1 cellular context compared by ENCODE assay signal in the genomic region with DNA sequence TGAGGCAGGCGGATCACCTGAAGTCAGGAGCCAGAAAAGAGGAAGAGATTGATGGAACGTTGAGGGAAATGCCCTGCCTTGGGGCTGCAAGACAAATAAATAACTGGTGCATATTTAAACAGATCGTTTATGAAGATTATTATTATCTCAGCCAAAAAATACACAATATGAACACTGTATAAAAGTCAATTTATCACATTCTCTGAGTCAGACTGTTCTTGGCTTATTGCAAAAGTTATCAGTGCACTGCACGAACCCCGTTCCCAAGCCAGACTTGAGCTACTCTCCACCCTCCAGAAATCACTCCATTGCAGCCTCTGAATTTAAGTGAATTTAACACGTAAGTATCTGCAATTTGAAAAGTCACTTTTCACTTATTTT.
TF ChIP-seq lines count a peak whose summit lies in the region.

No MANE protein-coding gene starts in this region.

TF ChIP-seq in K562, 482 proteins besides CTCF, POLR2A, EP300 and RAD21 (continued from another document):
- TF ChIP-seq TEAD4 (IDR thresholded peaks at IDR 0.05; ENCODE audit: low read length) (peak; percentile 38; the same call in 1 of the 2 replicates), TEAD4 (CRISPR knock-in tag; IDR thresholded peaks at IDR 0.05; ENCODE audit: borderline replicate concordance) (no peak), STAT5B (CRISPR knock-in tag; IDR thresholded peaks at IDR 0.05) (no peak), CBFA2T2 (conservative IDR thresholded peaks at IDR 0.05) (peak; percentile 47), CBFA2T3 (IDR thresholded peaks at IDR 0.05) (peak; percentile 64), ZNF584 (CRISPR knock-in tag; IDR thresholded peaks at IDR 0.05; ENCODE audit: low read depth) (no peak)
- TF ChIP-seq, protein P1, sequence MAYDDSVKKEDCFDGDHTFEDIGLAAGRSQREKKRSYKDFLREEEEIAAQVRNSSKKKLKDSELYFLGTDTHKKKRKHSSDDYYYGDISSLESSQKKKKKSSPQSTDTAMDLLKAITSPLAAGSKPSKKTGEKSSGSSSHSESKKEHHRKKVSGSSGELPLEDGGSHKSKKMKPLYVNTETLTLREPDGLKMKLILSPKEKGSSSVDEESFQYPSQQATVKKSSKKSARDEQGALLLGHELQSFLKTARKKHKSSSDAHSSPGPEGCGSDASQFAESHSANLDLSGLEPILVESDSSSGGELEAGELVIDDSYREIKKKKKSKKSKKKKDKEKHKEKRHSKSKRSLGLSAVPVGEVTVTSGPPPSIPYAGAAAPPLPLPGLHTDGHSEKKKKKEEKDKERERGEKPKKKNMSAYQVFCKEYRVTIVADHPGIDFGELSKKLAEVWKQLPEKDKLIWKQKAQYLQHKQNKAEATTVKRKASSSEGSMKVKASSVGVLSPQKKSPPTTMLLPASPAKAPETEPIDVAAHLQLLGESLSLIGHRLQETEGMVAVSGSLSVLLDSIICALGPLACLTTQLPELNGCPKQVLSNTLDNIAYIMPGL (CRISPR knock-in tag; IDR thresholded peaks at IDR 0.05) = no peak
